Comparison of ENCODE assay signal across 19 cellular contexts in genomic region chr3:123640311-123641083, GRCh38. TPM values are rescaled to one million over a fixed set of nuclear protein-coding genes. Genes with fewer than 3 reads are reported as not detected.
DNase-seq lines count a peak whose midpoint lies in the region; ATAC-seq and TF ChIP-seq lines count a peak whose summit lies in the region.
"Had no signal": no experiment of that assay in that cellular context is flagged by ENCODE, and none has a peak within 500 bp of the region (broad histone marks: within the 10 kb centered on the region; RNA-seq: fewer than 3 reads in every experiment).

No MANE protein-coding gene starts in this region.

- no peak overlapping the region for H3K27ac Mint-ChIP-seq in activated T-helper 2 cell treated with anti-CD3 and anti-CD28 coated beads, Interferon-gamma antibody, Interleukin-2, Interleukin-4, amounts not matched to agents 10 μg/mL and 5 μg/mL and 100 μg/mL, durations not matched to agents 14 hours and 24 hours and 36 hours

- H3K4me3 ChIP-seq in GM23248 (no peak overlapping the region), subcutaneous abdominal adipose tissue (ENCODE audit: low read depth in 1 of 5, low read length in 5 of 5) (no peak overlapping the region), smooth muscle cell (no peak overlapping the region)
- H3K4me3 ChIP-seq: colonic mucosa, gastrocnemius medialis, ovary, tibial nerve had no signal

- no peaks in the 10 kb centered on the region for H3K9me3 ChIP-seq in GM23248 (ENCODE audit: low read depth)
- H3K9me3 ChIP-seq in subcutaneous abdominal adipose tissue (ENCODE audit: control insufficient read depth in 5 of 5, low read length in 5 of 5) = no peaks in the 10 kb centered on the region
- no peaks in the 10 kb centered on the region for H3K9me3 ChIP-seq in smooth muscle cell (replicated peaks; ENCODE audit: low read depth)
- H3K9me3 ChIP-seq: colonic mucosa, gastrocnemius medialis, ovary, tibial nerve had no signal

- H3K79me2 ChIP-seq in GM23248 (ENCODE audit: insufficient read depth) = no peaks in the 10 kb centered on the region
- no peaks in the 10 kb centered on the region for H3K79me2 ChIP-seq in smooth muscle cell (ENCODE audit: low read depth)

- H3K36me3 Mint-ChIP-seq in activated T-helper 2 cell treated with anti-CD3 and anti-CD28 coated beads, Interferon-gamma antibody, Interleukin-2, Interleukin-4, amounts not matched to agents 10 μg/mL and 5 μg/mL and 100 μg/mL, durations not matched to agents 14 hours and 24 hours and 36 hours (ENCODE audit: low read depth) = no peaks in the 10 kb centered on the region

- in situ Hi-C loops in GM23248 (cut with MboI) = no loop called here

- H3K4me1 ChIP-seq in GM23248 (ENCODE audit: insufficient read depth) (peaks cover 4% of the 10 kb centered on the region), subcutaneous abdominal adipose tissue (ENCODE audit: control insufficient read depth in 5 of 5, insufficient read depth in 5 of 5, low read length in 5 of 5) (peaks cover 3 to 57% (median 43%) of the 10 kb centered on the region in 5 donors), smooth muscle cell (ENCODE audit: low read depth) (peaks cover 26% of the 10 kb centered on the region)
- H3K4me1 ChIP-seq: colonic mucosa, gastrocnemius medialis had no signal

- no peak overlapping the region for H2AFZ ChIP-seq in GM23248
- H2AFZ ChIP-seq in smooth muscle cell (ENCODE audit: low read depth) = no peak overlapping the region

- intact Hi-C loops in activated T-helper 2 cell treated with anti-CD3 and anti-CD28 coated beads, Interferon-gamma antibody, Interleukin-2, Interleukin-4, amounts not matched to agents 10 μg/mL and 5 μg/mL and 100 μg/mL, durations not matched to agents 14 hours and 24 hours and 36 hours (cut with micrococcal nuclease) = no loop called here

- H3K9ac ChIP-seq in GM23248 (no peak overlapping the region), subcutaneous abdominal adipose tissue (ENCODE audit: low read length in 5 of 5) (no peak overlapping the region), smooth muscle cell (ENCODE audit: low read depth) (no peak overlapping the region)

- no peaks in the 10 kb centered on the region for H4K20me1 ChIP-seq in GM23248 (ENCODE audit: insufficient read depth)
- no peaks in the 10 kb centered on the region for H4K20me1 ChIP-seq in smooth muscle cell (ENCODE audit: low read depth)

- no peaks in the 10 kb centered on the region for H3K9me2 ChIP-seq in GM23248 (ENCODE audit: insufficient read depth)

- H3K27me3 ChIP-seq in GM23248 (replicated peaks; ENCODE audit: insufficient read depth) = no peaks in the 10 kb centered on the region
- H3K27me3 ChIP-seq in subcutaneous abdominal adipose tissue (ENCODE audit: control insufficient read depth in 5 of 5, insufficient read depth in 4 of 5, low read length in 5 of 5) = no peaks in the 10 kb centered on the region
- no peaks in the 10 kb centered on the region for H3K27me3 ChIP-seq in smooth muscle cell (ENCODE audit: low read depth)
- H3K27me3 ChIP-seq: colonic mucosa, gastrocnemius medialis, ovary, tibial nerve had no signal

- DNase-seq in GM23248 (peak; percentile 54), dedifferentiated amniotic fluid mesenchymal stem cell (ENCODE audit: extremely low spot score) (peak; percentile 50), myocyte (ENCODE audit: low read depth) (peak; percentile 66), smooth muscle cell (lab: John Stamatoyannopoulos, UW; ENCODE audit: unreplicated experiment) (no peak)
- no peak for DNase-seq in central memory CD4-positive, alpha-beta T cell
- no peak for DNase-seq in activated T-helper 2 cell treated with anti-CD3 and anti-CD28 coated beads, Interferon-gamma antibody, Interleukin-2, Interleukin-4, amounts not matched to agents 10 μg/mL and 5 μg/mL and 100 μg/mL, durations not matched to agents 14 hours and 24 hours and 36 hours (ENCODE audit: low spot score)
- DNase-seq: activated CD4-positive, alpha-beta T cell treated with anti-CD3 and anti-CD28 coated beads, Interleukin-2, amount 50 U/mL, for 1 hour; activated naive CD4-positive, alpha-beta T cell treated with Interleukin-2 at 50 U/mL for 16 hours; colonic mucosa; gastrocnemius medialis; H9; NCI-H187 treated with DMSO at 0.1 percent for 48 hours; NCI-H446 treated with DMSO at 0.1 percent for 48 hours; small intestine had no signal

- H3K4me1 Mint-ChIP-seq in activated T-helper 2 cell treated with anti-CD3 and anti-CD28 coated beads, Interferon-gamma antibody, Interleukin-2, Interleukin-4, amounts not matched to agents 10 μg/mL and 5 μg/mL and 100 μg/mL, durations not matched to agents 14 hours and 24 hours and 36 hours (ENCODE audit: low read depth) = peaks cover 3% of the 10 kb centered on the region

- ATAC-seq in HG02642 (IDR thresholded peaks at IDR 0.05; ENCODE audit: poor library complexity, unreplicated experiment) = no peak
- ATAC-seq: gastrocnemius medialis had no signal

- H3K27me3 Mint-ChIP-seq in activated T-helper 2 cell treated with anti-CD3 and anti-CD28 coated beads, Interferon-gamma antibody, Interleukin-2, Interleukin-4, amounts not matched to agents 10 μg/mL and 5 μg/mL and 100 μg/mL, durations not matched to agents 14 hours and 24 hours and 36 hours (ENCODE audit: low read depth) = no peaks in the 10 kb centered on the region

- no peak overlapping the region for H3K4me3 Mint-ChIP-seq in activated T-helper 2 cell treated with anti-CD3 and anti-CD28 coated beads, Interferon-gamma antibody, Interleukin-2, Interleukin-4, amounts not matched to agents 10 μg/mL and 5 μg/mL and 100 μg/mL, durations not matched to agents 14 hours and 24 hours and 36 hours (ENCODE audit: low read depth)
- H3K4me3 Mint-ChIP-seq: H9 had no signal

- 78 to 83% methylated on average over 17 of the region's 17 CpGs for WGBS in GM23248 (ENCODE audit: low coverage in 1 of 2, low lambda C conversion rate in 2 of 2, missing lambda C conversion rate in 2 of 2), 2 experiments
- WGBS in smooth muscle cell (ENCODE audit: low lambda C conversion rate) = 91% methylated on average over 17 of the region's 17 CpGs

- H3K9me3 Mint-ChIP-seq in activated T-helper 2 cell treated with anti-CD3 and anti-CD28 coated beads, Interferon-gamma antibody, Interleukin-2, Interleukin-4, amounts not matched to agents 10 μg/mL and 5 μg/mL and 100 μg/mL, durations not matched to agents 14 hours and 24 hours and 36 hours = no peaks in the 10 kb centered on the region
- H3K9me3 Mint-ChIP-seq: H9 had no signal

- peak overlapping the region; percentile 29; the same call in 1 of the 2 replicates for H3K27ac ChIP-seq in GM23248
- H3K27ac ChIP-seq in subcutaneous abdominal adipose tissue (ENCODE audit: low read depth, low read length) = peak overlapping the region; percentile 81
- no peak overlapping the region for H3K27ac ChIP-seq in smooth muscle cell (ENCODE audit: low read depth)
- H3K27ac ChIP-seq: colonic mucosa, gastrocnemius medialis, HL-60, ovary, tibial nerve had no signal

- H3F3A ChIP-seq in GM23248 (ENCODE audit: insufficient read depth) = peaks cover 15% of the 10 kb centered on the region; the same call in 1 of the 2 replicates
- no peaks in the 10 kb centered on the region for H3F3A ChIP-seq in smooth muscle cell (ENCODE audit: low read depth)

- TF ChIP-seq CTCF in smooth muscle cell (IDR thresholded peaks at IDR 0.05; ENCODE audit: borderline replicate concordance, insufficient read depth, poor library complexity, severe bottlenecking) = no peak

- H3K4me2 ChIP-seq in GM23248 (ENCODE audit: unreplicated experiment) = peak overlapping the region; percentile 2
- H3K4me2 ChIP-seq in smooth muscle cell = no peak overlapping the region

- H3K36me3 ChIP-seq in GM23248 (ENCODE audit: low read depth) (peaks cover 31% of the 10 kb centered on the region), subcutaneous abdominal adipose tissue (ENCODE audit: control insufficient read depth in 5 of 5, insufficient read depth in 5 of 5, low read length in 5 of 5) (peaks cover 4 to 66% (median 39%) of the 10 kb centered on the region in 5 donors), smooth muscle cell (ENCODE audit: low read depth) (no peaks in the 10 kb centered on the region)
- H3K36me3 ChIP-seq: colonic mucosa, gastrocnemius medialis, ovary had no signal

RNA-seq across cellular contexts. Expression of gene HACD2, which starts 55.6 kb away (rescaled TPM):
- total RNA-seq in GM23248 (2014; rRNA removed; shearing (Covaris generic)) = 41.2 and 41.6 TPM in 2 replicates
- polyA plus RNA-seq in GM23248 (2016; fragmentation: Nextera tagmentation; extraction: Ambion mirVana) = 27.0 and 29.6 TPM in 2 replicates
- total RNA-seq in myocyte = 14.4 and 17.3 TPM in 2 replicates
- 21.0 TPM for polyA plus RNA-seq in myocyte (2012)
- 25.7 and 28.3 TPM in 2 replicates for total RNA-seq in smooth muscle cell
- polyA plus RNA-seq in smooth muscle cell = 9.5 and 12.3 TPM in 2 replicates
- 29.5 and 32.5 TPM in 2 replicates for total RNA-seq in activated T-helper 2 cell treated with anti-CD3 and anti-CD28 coated beads, Interferon-gamma antibody, Interleukin-2, Interleukin-4, amounts not matched to agents 10 μg/mL and 5 μg/mL and 100 μg/mL, durations not matched to agents 14 hours and 24 hours and 36 hours

Comparison
In these comparisons a context has a peak if more than half of its experiments do, and no peak if none do; other contexts are left out.
1. DNase-seq: peak in GM23248 (single experiment), dedifferentiated amniotic fluid mesenchymal stem cell (single experiment) and myocyte (single experiment); none in central memory CD4-positive, alpha-beta T cell (single experiment), smooth muscle cell (single experiment) and activated T-helper 2 cell treated with anti-CD3 and anti-CD28 coated beads, Interferon-gamma antibody, Interleukin-2, Interleukin-4, amounts not matched to agents 10 μg/mL and 5 μg/mL and 100 μg/mL, durations not matched to agents 14 hours and 24 hours and 36 hours (single experiment).